18 cellular contexts compared by ENCODE assay signal in genomic region chr10:6748029-6748428, GRCh38.
"Had no signal": no experiment of that assay in that cellular context is flagged by ENCODE, and none has a peak within 500 bp of the region (broad histone marks: within the 10 kb centered on the region; RNA-seq: fewer than 3 reads in every experiment).

No MANE protein-coding gene starts in this region.

- H3K4me3 ChIP-seq: body of pancreas, left lung, thoracic aorta, upper lobe of right lung had no signal

- H3K4me1 ChIP-seq: body of pancreas, left lung, upper lobe of right lung had no signal

- H3K4me1 Mint-ChIP-seq: activated CD4-positive, alpha-beta T cell treated with anti-CD3 and anti-CD28 coated beads for 36 hours; activated CD8-positive, alpha-beta memory T cell treated with anti-CD3 and anti-CD28 coated beads, Interleukin-2, amount 10 ng/mL, durations not matched to agents 7 days and 5 days; central memory CD8-positive, alpha-beta T cell; natural killer cell; stimulated activated effector memory CD8-positive, alpha-beta T cell treated with anti-CD3 and anti-CD28 coated beads, Interleukin-12 subunit alpha, Interleukin-12 subunit beta, amount 100 ng/mL, for 72 hours; T-helper 17 cell had no signal

- H3K27ac ChIP-seq: body of pancreas, left lung, thoracic aorta, upper lobe of right lung had no signal

- H3K4me3 Mint-ChIP-seq: activated CD4-positive, alpha-beta memory T cell treated with anti-CD3 and anti-CD28 coated beads for 36 hours; activated CD4-positive, alpha-beta T cell treated with anti-CD3 and anti-CD28 coated beads for 36 hours; activated CD8-positive, alpha-beta memory T cell treated with anti-CD3 and anti-CD28 coated beads, Interleukin-2, amount 10 ng/mL, durations not matched to agents 7 days and 5 days; activated T-cell treated with anti-CD3 and anti-CD28 coated beads, Interleukin-2, amount 50 U/mL, for 4 hours; central memory CD8-positive, alpha-beta T cell; natural killer cell; stimulated activated effector memory CD8-positive, alpha-beta T cell treated with anti-CD3 and anti-CD28 coated beads, Interleukin-12 subunit alpha, Interleukin-12 subunit beta, amount 100 ng/mL, for 72 hours; T-helper 17 cell had no signal

- H3K27ac Mint-ChIP-seq: activated CD4-positive, alpha-beta memory T cell treated with anti-CD3 and anti-CD28 coated beads for 36 hours; activated CD4-positive, alpha-beta T cell treated with anti-CD3 and anti-CD28 coated beads for 36 hours; activated CD8-positive, alpha-beta memory T cell treated with anti-CD3 and anti-CD28 coated beads, Interleukin-2, amount 10 ng/mL, durations not matched to agents 7 days and 5 days; natural killer cell; stimulated activated effector memory CD8-positive, alpha-beta T cell treated with anti-CD3 and anti-CD28 coated beads, Interleukin-12 subunit alpha, Interleukin-12 subunit beta, amount 100 ng/mL, for 72 hours; T-helper 17 cell had no signal

- H3K27me3 ChIP-seq: body of pancreas, left lung, upper lobe of right lung had no signal

- DNase-seq: activated CD4-positive, alpha-beta memory T cell treated with anti-CD3 and anti-CD28 coated beads for 36 hours; activated CD4-positive, alpha-beta T cell treated with anti-CD3 and anti-CD28 coated beads for 36 hours; activated CD8-positive, alpha-beta memory T cell treated with anti-CD3 and anti-CD28 coated beads, Interleukin-2, amount 10 ng/mL, durations not matched to agents 7 days and 5 days; activated effector memory CD4-positive, alpha-beta T cell treated with Interleukin-2 at 50 U/mL for 16 hours; activated naive CD4-positive, alpha-beta T cell treated with anti-CD3 and anti-CD28 coated beads, Interleukin-2, amount 50 U/mL, for 16 hours; activated T-cell treated with anti-CD3 and anti-CD28 coated beads, Interleukin-2, amount 50 U/mL, for 4 hours; body of pancreas; cortex of kidney; effector memory CD4-positive, alpha-beta T cell; left lung; natural killer cell; posterior cingulate gyrus; retina; T-helper 17 cell; upper lobe of right lung had no signal

- H3K9me3 Mint-ChIP-seq: natural killer cell had no signal

- H3K36me3 ChIP-seq: left lung, thoracic aorta, upper lobe of right lung had no signal

- H3K9me3 ChIP-seq: body of pancreas, left lung, thoracic aorta, upper lobe of right lung had no signal

- H3K36me3 Mint-ChIP-seq: activated CD4-positive, alpha-beta memory T cell treated with anti-CD3 and anti-CD28 coated beads for 36 hours; activated CD8-positive, alpha-beta memory T cell treated with anti-CD3 and anti-CD28 coated beads, Interleukin-2, amount 10 ng/mL, durations not matched to agents 7 days and 5 days; natural killer cell; stimulated activated effector memory CD8-positive, alpha-beta T cell treated with anti-CD3 and anti-CD28 coated beads, Interleukin-12 subunit alpha, Interleukin-12 subunit beta, amount 100 ng/mL, for 72 hours had no signal
